Comparison of ENCODE assay signal across 14 cellular contexts in the genomic region with DNA sequence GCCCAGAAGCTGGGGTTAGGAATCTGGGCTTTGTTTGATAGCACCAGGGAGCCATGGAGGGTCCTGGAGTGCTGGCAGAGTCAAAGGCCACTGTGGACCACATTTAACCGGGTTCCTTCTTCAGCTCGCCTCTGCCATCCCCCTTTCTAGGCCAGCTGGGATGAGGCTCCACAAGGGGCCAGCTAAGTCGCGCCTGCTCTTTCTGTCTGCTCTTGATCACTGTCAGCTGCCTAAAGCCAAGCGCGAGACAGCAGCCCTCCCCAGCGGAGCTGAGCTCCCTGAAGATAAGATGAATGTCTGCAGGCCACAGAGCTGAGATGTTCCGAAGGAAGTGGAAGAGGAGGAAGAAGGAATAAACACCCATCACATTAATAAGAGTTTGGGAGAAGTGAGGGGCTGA.
"Had no signal": no experiment of that assay in that cellular context is flagged by ENCODE, and none has a peak within 500 bp of the region (broad histone marks: within the 10 kb centered on the region; RNA-seq: fewer than 3 reads in every experiment).

No MANE protein-coding gene starts in this region.

- H3K9me3 Mint-ChIP-seq: activated naive CD4-positive, alpha-beta T cell treated with anti-CD3 and anti-CD28 coated beads, Interleukin-2, amount 50 U/mL, for 72 hours; immature natural killer cell had no signal

- H3K36me3 Mint-ChIP-seq: activated naive CD4-positive, alpha-beta T cell treated with anti-CD3 and anti-CD28 coated beads, Interleukin-2, amount 50 U/mL, for 72 hours; immature natural killer cell; memory B cell had no signal

- H3K27ac ChIP-seq: body of pancreas, ovary, tibial artery had no signal

- ATAC-seq: activated naive CD4-positive, alpha-beta T cell treated with anti-CD3 and anti-CD28 coated beads, Interleukin-2, amount 50 U/mL, for 72 hours; body of pancreas; T-helper 17 cell had no signal

- H3K4me3 Mint-ChIP-seq: immature natural killer cell, memory B cell, T-helper 17 cell had no signal

- H3K36me3 ChIP-seq: ovary, tibial artery had no signal

- H3K27me3 ChIP-seq: body of pancreas, ovary had no signal

- H3K4me1 Mint-ChIP-seq: immature natural killer cell, memory B cell, T-helper 17 cell had no signal

- H3K27ac Mint-ChIP-seq: activated naive CD4-positive, alpha-beta T cell treated with anti-CD3 and anti-CD28 coated beads, Interleukin-2, amount 50 U/mL, for 72 hours; immature natural killer cell; memory B cell; T-helper 17 cell had no signal

- DNase-seq: activated CD4-positive, alpha-beta T cell treated with anti-CD3 and anti-CD28 coated beads, Interleukin-2, amount 50 U/mL, for 1 hour; activated CD4-positive, CD25-positive, alpha-beta regulatory T cell; activated T-cell treated with anti-CD3 and anti-CD28 coated beads for 4 hours; amniotic stem cell; body of pancreas; cerebellar nuclear complex; glutamatergic neuron; immature natural killer cell; left cardiac atrium; ovary; T-helper 17 cell; tibial artery had no signal

- H3K4me1 ChIP-seq: body of pancreas, tibial artery had no signal

- H3K4me3 ChIP-seq: body of pancreas, ovary, tibial artery had no signal

- H3K9me3 ChIP-seq: body of pancreas, ovary, tibial artery had no signal
